ENCODE assay signal across 24 cellular contexts in the genomic region with DNA sequence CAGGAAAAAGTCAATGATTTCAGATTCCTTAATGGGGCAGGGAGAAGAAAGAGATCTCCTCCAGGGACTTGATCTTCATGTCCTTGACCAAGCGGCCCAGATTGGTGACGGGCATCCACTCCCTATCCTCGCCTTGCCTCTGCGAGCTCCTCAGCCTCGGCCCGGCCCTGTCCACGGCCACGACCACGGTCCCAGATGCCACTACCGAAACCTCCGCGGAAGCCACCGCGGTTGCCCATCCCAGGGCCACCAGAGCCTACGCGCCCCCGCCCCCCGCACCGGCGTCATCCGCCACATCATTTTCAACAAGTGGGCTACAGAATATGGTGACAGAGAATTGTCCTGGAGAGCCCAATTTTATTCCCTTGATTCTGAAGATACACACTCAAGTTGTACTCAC.
"Had no signal": no experiment of that assay in that cellular context is flagged by ENCODE, and none has a peak within 500 bp of the region (broad histone marks: within the 10 kb centered on the region; RNA-seq: fewer than 3 reads in every experiment).

No MANE protein-coding gene starts in this region.

- DNase-seq: activated CD4-positive, alpha-beta memory T cell treated with anti-CD3 and anti-CD28 coated beads for 36 hours; activated CD4-positive, alpha-beta T cell treated with anti-CD3 and anti-CD28 coated beads for 36 hours; activated CD4-positive, alpha-beta T cell treated with anti-CD3 and anti-CD28 coated beads, Interleukin-2, amount 10 ng/mL, durations not matched to agents 24 days and 14 days; activated CD4-positive, CD25-positive, alpha-beta regulatory T cell; activated CD4-positive, CD25-positive, alpha-beta regulatory T cell treated with anti-CD3 and anti-CD28 coated beads, Interleukin-2, amount 50 U/mL, for 72 hours; activated CD8-positive, alpha-beta memory T cell treated with anti-CD3 and anti-CD28 coated beads, Interleukin-2, amount 10 ng/mL, durations not matched to agents 7 days and 5 days; activated CD8-positive, alpha-beta memory T cell treated with anti-CD3 and anti-CD28 coated beads, Interleukin-2, amount 50 U/mL, for 4 hours; activated CD8-positive, alpha-beta T cell treated with anti-CD3 and anti-CD28 coated beads, Interleukin-2, amount 10 ng/mL, durations not matched to agents 7 days and 5 days; activated effector memory CD4-positive, alpha-beta T cell treated with anti-CD3 and anti-CD28 coated beads, Interleukin-2, amount 50 U/mL, for 16 hours; activated naive CD4-positive, alpha-beta T cell treated with anti-CD3 and anti-CD28 coated beads, Interleukin-2, amount 50 U/mL, for 16 hours; activated naive CD4-positive, alpha-beta T cell treated with Interleukin-2 at 50 U/mL for 16 hours; activated T-cell treated with anti-CD3 and anti-CD28 coated beads, Interleukin-2, amount 50 U/mL, for 1 hour; activated T-cell treated with anti-CD3 and anti-CD28 coated beads, Interleukin-2, amount 50 U/mL, for 48 hours; amniotic stem cell; anterior cingulate cortex; brain microvascular endothelial cell; cortex of kidney; effector CD8-positive, alpha-beta T cell; esophagus squamous epithelium; foreskin melanocyte; heart right ventricle; T-helper 2 cell had no signal

- ATAC-seq: activated CD4-positive, alpha-beta T cell treated with anti-CD3 and anti-CD28 coated beads for 36 hours; activated CD8-positive, alpha-beta memory T cell treated with anti-CD3 and anti-CD28 coated beads, Interleukin-2, amount 10 ng/mL, durations not matched to agents 7 days and 5 days; activated CD8-positive, alpha-beta T cell treated with anti-CD3 and anti-CD28 coated beads, Interleukin-2, amount 10 ng/mL, durations not matched to agents 7 days and 5 days; gastroesophageal sphincter; heart right ventricle had no signal

- H3K9me3 ChIP-seq: gastroesophageal sphincter had no signal

- H3K4me1 ChIP-seq: esophagus squamous epithelium, gastroesophageal sphincter, heart right ventricle had no signal

- H3K27me3 ChIP-seq: brain microvascular endothelial cell, esophagus squamous epithelium, gastroesophageal sphincter, heart right ventricle had no signal

- H3K27ac ChIP-seq: brain microvascular endothelial cell, epithelial cell of prostate, esophagus squamous epithelium, gastroesophageal sphincter, heart right ventricle had no signal

- H3K36me3 ChIP-seq: brain microvascular endothelial cell, esophagus squamous epithelium, gastroesophageal sphincter, heart right ventricle had no signal

- H3K4me3 ChIP-seq: esophagus squamous epithelium, gastroesophageal sphincter, heart right ventricle had no signal
